ENCODE assay signal across 10 cellular contexts in genomic region chr2:202172439-202173191, GRCh38.
DNase-seq lines count a peak whose midpoint lies in the region; ATAC-seq and TF ChIP-seq lines count a peak whose summit lies in the region.
"Had no signal": no experiment of that assay in that cellular context is flagged by ENCODE, and none has a peak within 500 bp of the region (broad histone marks: within the 10 kb centered on the region; RNA-seq: fewer than 3 reads in every experiment).

No MANE protein-coding gene starts in this region.

- H2AFZ ChIP-seq in mammary epithelial cell (ENCODE audit: low read depth, low read length) (peak overlapping the region; percentile 53), KMS-11 (ENCODE audit: low read depth) (peak overlapping the region; percentile 92)

- H4K20me1 ChIP-seq in mammary epithelial cell (ENCODE audit: insufficient read depth, low read length) (no peaks in the 10 kb centered on the region), KMS-11 (ENCODE audit: insufficient read depth) (no peaks in the 10 kb centered on the region)

- H3K36me3 Mint-ChIP-seq in MCF 10A (ENCODE audit: insufficient read depth, unreplicated experiment), result no peaks in the 10 kb centered on the region

- no peaks in the 10 kb centered on the region for H3K4me1 Mint-ChIP-seq in MCF 10A (ENCODE audit: insufficient read depth, unreplicated experiment)

- no peak overlapping the region for H3K4me3 Mint-ChIP-seq in MCF 10A (ENCODE audit: unreplicated experiment)

- DNase-seq in mammary epithelial cell (no peak), MCF 10A (ENCODE audit: unreplicated experiment) (no peak), fibroblast of mammary gland (ENCODE audit: low read depth) (peak; percentile 27), middle frontal gyrus (ENCODE audit: extremely low spot score, low spot score) (no peak), NCI-H2081 treated with DMSO at 0.1 percent for 48 hours (lab: John Stamatoyannopoulos, UW) (no peak)
- DNase-seq in stimulated activated naive CD8-positive, alpha-beta T cell treated with anti-CD3 and anti-CD28 coated beads, Interleukin-15, Interleukin-2, amounts not matched to agents 100 U/mL and 50 U/mL, for 24 hours, result peak; percentile 68
- no peak for DNase-seq in NK-92 treated with Interleukin-12 subunit alpha and Interleukin-12 subunit beta, amount 100 ng/mL, for 24 hours (lab: John Stamatoyannopoulos, UW)
- DNase-seq: AML-193, NCI-H2081 had no signal

- H3K27me3 ChIP-seq in mammary epithelial cell (ENCODE audit: insufficient read depth, low read length) (no peaks in the 10 kb centered on the region), KMS-11 (ENCODE audit: insufficient read depth, low read depth) (no peaks in the 10 kb centered on the region)

- CTCF ChIA-PET in mammary epithelial cell (lab: Charles Lee; ENCODE audit: low non-redundant PET), result no interaction called here
- CTCF ChIA-PET in MCF 10A (lab: Yijun Ruan, JAX), result interaction anchor here (0.5 to 4.6 kb wide), 5 partner anchors 10 to 690 kb away, joined by 3 to 22 read pairs (median 3); no protein-coding TSS in a partner anchor

- 36% methylated on average over 6 of the region's 6 CpGs for WGBS in mammary epithelial cell (ENCODE audit: low coverage, missing lambda C conversion rate)

- dilution Hi-C loops in mammary epithelial cell (cut with HindIII; ENCODE audit: low sequenced_read_pairs), result no loop called here

- H3K9ac ChIP-seq in mammary epithelial cell (ENCODE audit: insufficient read depth, low read length) (no peak overlapping the region), KMS-11 (peak overlapping the region; percentile 30; the same call in 1 of the 2 replicates)

- H3K27ac ChIP-seq in mammary epithelial cell (ENCODE audit: insufficient read depth, low read depth, low read length) (no peak overlapping the region), KMS-11 (peak overlapping the region; percentile 66)

- TF ChIP-seq CTCF in mammary epithelial cell (conservative IDR thresholded peaks at IDR 0.05 in 1 of 2, IDR thresholded peaks at IDR 0.05 in 1 of 2; ENCODE audit: extremely low read depth in 1 of 2, insufficient read depth in 1 of 2, low read depth in 1 of 2, low read length in 2 of 2), result no peak
- TF ChIP-seq CTCF in MCF 10A (IDR thresholded peaks at IDR 0.05; ENCODE audit: unreplicated experiment), result no peak
- no peak for TF ChIP-seq CTCF in KMS-11 (conservative IDR thresholded peaks at IDR 0.05; ENCODE audit: low read depth, low read length)
- TF ChIP-seq CTCF in fibroblast of mammary gland (conservative IDR thresholded peaks at IDR 0.05; ENCODE audit: control insufficient read depth, insufficient read depth, low read depth, low read length), result no peak

- H3K4me1 ChIP-seq in mammary epithelial cell (ENCODE audit: insufficient read depth, low read length) (peaks cover 5% of the 10 kb centered on the region), KMS-11 (ENCODE audit: low read depth, poor library complexity, severe bottlenecking) (peaks cover 15% of the 10 kb centered on the region)

- no peaks in the 10 kb centered on the region for H3K9me3 ChIP-seq in mammary epithelial cell (replicated peaks; ENCODE audit: insufficient read depth, low read length)

- no peaks in the 10 kb centered on the region for H3K9me3 Mint-ChIP-seq in MCF 10A (ENCODE audit: unreplicated experiment)

- BruUV-seq in mammary epithelial cell (replicated peaks; lab: Mats Ljungman, UMichigan) (no TSS peak), MCF 10A (replicated peaks; lab: Mats Ljungman, UMichigan) (no TSS peak)

- H3K4me3 ChIP-seq in mammary epithelial cell (replicated peaks in 1 of 3; ENCODE audit: insufficient read depth in 1 of 3, low read depth in 2 of 3, low read length in 3 of 3), result no peak overlapping the region
- H3K4me3 ChIP-seq in KMS-11 (IDR thresholded peaks at IDR 0.05; ENCODE audit: insufficient read depth, low read depth, low read length), result no peak overlapping the region
- no peak overlapping the region for H3K4me3 ChIP-seq in fibroblast of mammary gland (ENCODE audit: control insufficient read depth, low read depth, low read length)

- in situ Hi-C loops in mammary epithelial cell (cut with MboI; ENCODE audit: low sequenced_read_pairs in 2 of 2), result loop anchor here in 1 of 2 donors (25.0 kb wide), 1 partner anchor 310 kb away; no protein-coding TSS in a partner anchor

- H3K36me3 ChIP-seq in mammary epithelial cell (ENCODE audit: insufficient read depth, low read length) (no peaks in the 10 kb centered on the region), KMS-11 (ENCODE audit: insufficient read depth) (no peaks in the 10 kb centered on the region)

- no peaks in the 10 kb centered on the region for H3K79me2 ChIP-seq in mammary epithelial cell (ENCODE audit: insufficient read depth, low read length)
- H3K79me2 ChIP-seq in KMS-11 (ENCODE audit: insufficient read depth, low read depth), result no peaks in the 10 kb centered on the region

- ATAC-seq in stimulated activated naive CD8-positive, alpha-beta T cell treated with anti-CD3 and anti-CD28 coated beads, Interleukin-15, Interleukin-2, amounts not matched to agents 100 U/mL and 50 U/mL, for 24 hours, result peak; percentile 87

- H3K27me3 Mint-ChIP-seq in MCF 10A (ENCODE audit: insufficient read depth, unreplicated experiment), result no peaks in the 10 kb centered on the region

- intact Hi-C loops in mammary epithelial cell (cut with micrococcal nuclease) (no loop called here), MCF 10A (cut with micrococcal nuclease) (no loop called here)

- POLR2A ChIA-PET in MCF 10A (lab: Yijun Ruan, JAX), result no interaction called here

- H3K4me2 ChIP-seq in mammary epithelial cell (ENCODE audit: insufficient read depth, low read depth, low read length) (no peak overlapping the region), KMS-11 (peak overlapping the region; percentile 96)

- no peak overlapping the region for H3K27ac Mint-ChIP-seq in MCF 10A (ENCODE audit: low read depth, unreplicated experiment)

Comparison
In these comparisons a context has a peak if more than half of its experiments do, and no peak if none do; other contexts are left out.
1. DNase-seq: peak in fibroblast of mammary gland (single experiment) and stimulated activated naive CD8-positive, alpha-beta T cell treated with anti-CD3 and anti-CD28 coated beads, Interleukin-15, Interleukin-2, amounts not matched to agents 100 U/mL and 50 U/mL, for 24 hours (single experiment); none in mammary epithelial cell (single experiment), MCF 10A (single experiment), NK-92 treated with Interleukin-12 subunit alpha and Interleukin-12 subunit beta, amount 100 ng/mL, for 24 hours (single experiment), middle frontal gyrus (single experiment) and NCI-H2081 treated with DMSO at 0.1 percent for 48 hours (single experiment).